ENCODE assay signal across 9 cellular contexts in the genomic region with DNA sequence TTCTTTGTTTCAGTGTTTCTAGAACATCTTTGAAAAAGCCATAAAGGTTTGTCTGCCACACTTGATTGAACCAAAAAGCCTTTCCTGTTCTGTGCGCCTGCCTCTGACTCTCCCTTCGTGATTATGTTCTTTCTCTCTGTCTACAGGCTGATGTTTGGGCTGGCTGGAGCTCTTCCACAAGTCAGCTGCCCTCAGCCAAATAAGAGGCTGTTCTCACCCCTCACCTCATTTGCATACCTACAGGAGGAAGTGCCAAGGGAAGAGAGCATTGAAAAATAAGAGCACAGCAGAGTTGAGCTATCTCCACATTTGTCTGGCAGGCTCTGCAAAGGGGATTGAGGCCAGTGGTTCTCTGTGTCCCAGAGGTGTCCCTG. TPM values are rescaled to one million over a fixed set of nuclear protein-coding genes. Genes with fewer than 3 reads are reported as not detected.
DNase-seq lines count a peak whose midpoint lies in the region; ATAC-seq, FAIRE-seq and TF ChIP-seq lines count a peak whose summit lies in the region.
"Had no signal": no experiment of that assay in that cellular context is flagged by ENCODE, and none has a peak within 500 bp of the region (broad histone marks: within the 10 kb centered on the region; RNA-seq: fewer than 3 reads in every experiment).

No MANE protein-coding gene starts in this region.

- no peak overlapping the region for H3K4me3 Mint-ChIP-seq in MCF 10A (ENCODE audit: unreplicated experiment)

- no peak for TF ChIP-seq CTCF in MCF 10A (IDR thresholded peaks at IDR 0.05; ENCODE audit: unreplicated experiment)

- CTCF ChIA-PET in MCF 10A (lab: Yijun Ruan, JAX), result interaction anchor here (0.6 to 0.9 kb wide), 2 partner anchors 21 to 127 kb away, joined by 3 to 4 read pairs; no protein-coding TSS in a partner anchor

- H3K27me3 Mint-ChIP-seq in MCF 10A (ENCODE audit: insufficient read depth, unreplicated experiment), result no peaks in the 10 kb centered on the region

- H3K36me3 Mint-ChIP-seq in MCF 10A (ENCODE audit: insufficient read depth, unreplicated experiment), result no peaks in the 10 kb centered on the region

- ATAC-seq in GM21529 (IDR thresholded peaks at IDR 0.05; ENCODE audit: unreplicated experiment), result peak; percentile 54
- peak; percentile 47 for ATAC-seq in stimulated activated naive CD8-positive, alpha-beta T cell treated with anti-CD3 and anti-CD28 coated beads, Interleukin-15, Interleukin-2, amounts not matched to agents 100 U/mL and 50 U/mL, for 24 hours

- no peaks in the 10 kb centered on the region for H3K4me1 Mint-ChIP-seq in MCF 10A (ENCODE audit: insufficient read depth, unreplicated experiment)

- DNase-seq in GM18507 (ENCODE audit: extremely low spot score, insufficient read length, low read depth) (no peak), dermis blood vessel endothelial cell (peak; percentile 26), RCC 7860 (ENCODE audit: low spot score) (no peak), HCEC 1CT (no peak), MCF 10A (ENCODE audit: unreplicated experiment) (no peak)
- peak; percentile 73 for DNase-seq in Jurkat, Clone E6-1 (ENCODE audit: low read depth, low spot score)
- peak; percentile 12 for DNase-seq in stimulated activated naive CD8-positive, alpha-beta T cell treated with anti-CD3 and anti-CD28 coated beads, Interleukin-15, Interleukin-2, amounts not matched to agents 100 U/mL and 50 U/mL, for 24 hours

- H3K27ac Mint-ChIP-seq in MCF 10A (ENCODE audit: low read depth, unreplicated experiment), result no peak overlapping the region

- intact Hi-C loops in MCF 10A (cut with micrococcal nuclease), result no loop called here

- H3K9me3 Mint-ChIP-seq in MCF 10A (ENCODE audit: unreplicated experiment), result peaks cover 7% of the 10 kb centered on the region

- BruUV-seq in MCF 10A (replicated peaks; lab: Mats Ljungman, UMichigan), result no TSS peak

- H3K4me3 ChIP-seq in Jurkat, Clone E6-1 (ENCODE audit: low read length), result peak overlapping the region; percentile 32

- POLR2A ChIA-PET in MCF 10A (lab: Yijun Ruan, JAX), result no interaction called here

- FAIRE-seq in GM18507 (lab: Jason Lieb, UNC) (peak; percentile 98), RCC 7860 (lab: Jason Lieb, UNC) (no peak)

RNA-seq across cellular contexts. Expression of a gene that starts 15.8 kb away (rescaled TPM):
- polyA plus RNA-seq in Jurkat, Clone E6-1 (2012; ENCODE audit: insufficient read depth, insufficient read length), result 19.7 TPM
- total RNA-seq in dermis blood vessel endothelial cell, result 45.3 and 45.7 TPM in 2 replicates
- 46.1 and 64.9 TPM in 2 replicates for total RNA-seq in MCF 10A (2022)

RNA-seq across cellular contexts. Expression of a gene that starts 43.5 kb away (rescaled TPM):
- polyA plus RNA-seq in Jurkat, Clone E6-1 (2012; ENCODE audit: insufficient read depth, insufficient read length), result not detected
- total RNA-seq in dermis blood vessel endothelial cell, result not detected in 2 replicates
- not detected in 2 replicates for total RNA-seq in MCF 10A (2022)
- total RNA-seq: NCI-H460 had no signal

Comparison
In these comparisons a context has a peak if more than half of its experiments do, and no peak if none do; other contexts are left out.
1. DNase-seq: peak in Jurkat, Clone E6-1 (single experiment), dermis blood vessel endothelial cell (single experiment) and stimulated activated naive CD8-positive, alpha-beta T cell treated with anti-CD3 and anti-CD28 coated beads, Interleukin-15, Interleukin-2, amounts not matched to agents 100 U/mL and 50 U/mL, for 24 hours (single experiment); none in GM18507 (single experiment), RCC 7860 (single experiment), HCEC 1CT (single experiment) and MCF 10A (single experiment).